28 cellular contexts compared by ENCODE assay signal in the genomic region with DNA sequence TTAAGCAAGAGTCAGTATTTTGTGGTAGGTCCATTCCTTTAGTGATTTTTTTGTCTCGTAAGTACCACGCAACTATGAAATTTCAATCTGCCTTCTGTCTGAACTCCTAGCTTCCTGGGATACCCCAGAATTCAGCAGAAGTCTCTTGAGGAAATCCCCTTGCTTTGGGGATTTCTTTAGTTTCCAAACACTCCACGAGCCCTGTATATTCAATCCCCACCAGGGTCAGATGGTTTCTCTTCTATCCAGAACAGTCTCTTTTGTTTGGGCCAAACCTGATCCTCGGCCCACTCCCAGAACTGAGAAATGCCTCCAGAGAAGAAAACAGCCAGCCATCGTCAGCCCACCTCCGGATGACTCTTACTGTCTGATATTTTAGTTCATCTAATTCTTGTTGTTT.
"Had no signal": no experiment of that assay in that cellular context is flagged by ENCODE, and none has a peak within 500 bp of the region (broad histone marks: within the 10 kb centered on the region; RNA-seq: fewer than 3 reads in every experiment).

No MANE protein-coding gene starts in this region.

- H3K27ac Mint-ChIP-seq: activated CD8-positive, alpha-beta T cell treated with anti-CD3 and anti-CD28 coated beads for 36 hours; activated naive CD4-positive, alpha-beta T cell treated with anti-CD3 and anti-CD28 coated beads, Interleukin-2, amount 10 ng/mL, durations not matched to agents 7 days and 5 days; activated naive CD4-positive, alpha-beta T cell treated with anti-CD3 and anti-CD28 coated beads, Interleukin-2, amount 50 U/mL, for 72 hours; brain; endodermal cell; T-helper 17 cell; T-helper 2 cell treated with Interferon-gamma antibody and Interleukin-4, amounts not matched to agents 5 μg/mL and 100 μg/mL, for 36 hours had no signal

- DNase-seq: activated CD4-positive, alpha-beta T cell treated with anti-CD3 and anti-CD28 coated beads for 1 hour; activated CD4-positive, alpha-beta T cell treated with anti-CD3 and anti-CD28 coated beads for 48 hours; activated CD4-positive, CD25-positive, alpha-beta regulatory T cell; activated CD8-positive, alpha-beta memory T cell treated with anti-CD3 and anti-CD28 coated beads for 24 hours; activated CD8-positive, alpha-beta T cell treated with anti-CD3 and anti-CD28 coated beads for 36 hours; activated gamma-delta T cell; activated naive CD4-positive, alpha-beta T cell; activated naive CD4-positive, alpha-beta T cell treated with anti-CD3 and anti-CD28 coated beads, Interleukin-2, amount 10 ng/mL, durations not matched to agents 7 days and 5 days; activated T-cell treated with anti-CD3 and anti-CD28 coated beads, Interleukin-2, amount 50 U/mL, for 1 hour; central memory CD4-positive, alpha-beta T cell; cerebellar nuclear complex; colonic mucosa; dorsolateral prefrontal cortex; effector memory CD4-positive, alpha-beta T cell; endodermal cell; foreskin fibroblast; head of caudate nucleus; hippocampal formation; T-helper 1 cell; T-helper 17 cell had no signal

- H3K4me3 Mint-ChIP-seq: activated CD8-positive, alpha-beta T cell treated with anti-CD3 and anti-CD28 coated beads for 36 hours; activated naive CD4-positive, alpha-beta T cell treated with anti-CD3 and anti-CD28 coated beads, Interleukin-2, amount 10 ng/mL, durations not matched to agents 7 days and 5 days; brain; dendritic cell treated with granulocyte-macrophage colony-stimulating factor and Interleukin-4, amounts not matched to agents 40 ng/mL and 50 ng/mL, for 4 days; endodermal cell; T-helper 17 cell; T-helper 2 cell treated with Interferon-gamma antibody and Interleukin-4, amounts not matched to agents 5 μg/mL and 100 μg/mL, for 36 hours had no signal

- ATAC-seq: activated CD8-positive, alpha-beta T cell treated with anti-CD3 and anti-CD28 coated beads for 36 hours; activated naive CD4-positive, alpha-beta T cell treated with anti-CD3 and anti-CD28 coated beads, Interleukin-2, amount 50 U/mL, for 72 hours; esophagus mucosa; T-helper 17 cell had no signal

- H3K4me3 ChIP-seq: ascending aorta, breast epithelium, cardiac muscle cell, colonic mucosa, dorsolateral prefrontal cortex had no signal

- H3K9me3 Mint-ChIP-seq: activated CD8-positive, alpha-beta T cell treated with anti-CD3 and anti-CD28 coated beads for 36 hours; activated naive CD4-positive, alpha-beta T cell treated with anti-CD3 and anti-CD28 coated beads, Interleukin-2, amount 10 ng/mL, durations not matched to agents 7 days and 5 days had no signal

- H3K27me3 Mint-ChIP-seq: activated CD8-positive, alpha-beta T cell treated with anti-CD3 and anti-CD28 coated beads for 36 hours; activated naive CD4-positive, alpha-beta T cell treated with anti-CD3 and anti-CD28 coated beads, Interleukin-2, amount 10 ng/mL, durations not matched to agents 7 days and 5 days; dendritic cell treated with granulocyte-macrophage colony-stimulating factor and Interleukin-4, amounts not matched to agents 40 ng/mL and 50 ng/mL, for 4 days; T-helper 17 cell had no signal
